ENCODE assay signal across 12 cellular contexts in genomic region chr5:42813533-42813932, GRCh38. TPM values are rescaled to one million over a fixed set of nuclear protein-coding genes. Genes with fewer than 3 reads are reported as not detected.
DNase-seq lines count a peak whose midpoint lies in the region; ATAC-seq lines count a peak whose summit lies in the region.
"Had no signal": no experiment of that assay in that cellular context is flagged by ENCODE, and none has a peak within 500 bp of the region (broad histone marks: within the 10 kb centered on the region; RNA-seq: fewer than 3 reads in every experiment).

No MANE protein-coding gene starts in this region.

- no peaks in the 10 kb centered on the region for H3K9me3 ChIP-seq in SK-N-MC (ENCODE audit: low read depth, low read length)
- H3K9me3 ChIP-seq: adrenal gland had no signal

- no peaks in the 10 kb centered on the region for H3K36me3 ChIP-seq in SK-N-MC (ENCODE audit: insufficient read depth, low read length)
- H3K36me3 ChIP-seq: adrenal gland had no signal

- peak overlapping the region; percentile 53 for H3K9ac ChIP-seq in SK-N-MC (ENCODE audit: insufficient read length)

- ATAC-seq in esophagus mucosa (peak; percentile 82), HG02571 (IDR thresholded peaks at IDR 0.05; ENCODE audit: unreplicated experiment) (no peak)
- ATAC-seq: CD8-positive, alpha-beta T cell; stimulated activated memory B cell treated with anti-CD40 and anti-IgM and Interleukin-4, amounts not matched to agents 10 μg/mL and 1 μg/mL and 100 μg/mL, for 72 hours had no signal

- H3K27ac ChIP-seq in SK-N-MC: peak overlapping the region; percentile 97
- H3K27ac ChIP-seq in substantia nigra (ENCODE audit: low read depth, low read length, poor library complexity, severe bottlenecking): peak overlapping the region; percentile 96
- H3K27ac ChIP-seq: adrenal gland had no signal

- H3K4me3 ChIP-seq in SK-N-MC: peak overlapping the region; percentile 58
- H3K4me3 ChIP-seq: adrenal gland had no signal

- DNase-seq in SK-N-MC (ENCODE audit: low read depth, low spot score) (no peak), medulla oblongata (ENCODE audit: extremely low spot score) (peak; percentile 42), substantia nigra (lab: John Stamatoyannopoulos, UW) (peak in 27 of 49 donors; percentile 7 to 56 (median 25)), NCI-H2029 treated with DMSO at 0.1 percent for 48 hours (lab: John Stamatoyannopoulos, UW) (no peak)
- DNase-seq in central memory CD4-positive, alpha-beta T cell: no peak
- DNase-seq: adrenal gland; CD8-positive, alpha-beta T cell; NCI-H524; stimulated activated CD4-positive, alpha-beta T cell treated with anti-CD3 and anti-CD28 coated beads, Interleukin-1b, Interleukin-23, amount 100 ng/mL, for 48 hours had no signal

RNA-seq across cellular contexts. Expression of gene SELENOP, which starts 1.8 kb away (rescaled TPM):
- total RNA-seq in esophagus mucosa: 95.9 TPM

RNA-seq across cellular contexts. Expression of gene CCDC152, which starts 56.9 kb away (rescaled TPM):
- not detected for total RNA-seq in esophagus mucosa

Comparison
In these comparisons a context has a peak if more than half of its experiments do, and no peak if none do; other contexts are left out.
1. DNase-seq: peak in medulla oblongata (single experiment) and substantia nigra (27 of 49); none in SK-N-MC (single experiment), central memory CD4-positive, alpha-beta T cell (single experiment) and NCI-H2029 treated with DMSO at 0.1 percent for 48 hours (single experiment).